ENCODE assay signal across 18 cellular contexts in the genomic region with DNA sequence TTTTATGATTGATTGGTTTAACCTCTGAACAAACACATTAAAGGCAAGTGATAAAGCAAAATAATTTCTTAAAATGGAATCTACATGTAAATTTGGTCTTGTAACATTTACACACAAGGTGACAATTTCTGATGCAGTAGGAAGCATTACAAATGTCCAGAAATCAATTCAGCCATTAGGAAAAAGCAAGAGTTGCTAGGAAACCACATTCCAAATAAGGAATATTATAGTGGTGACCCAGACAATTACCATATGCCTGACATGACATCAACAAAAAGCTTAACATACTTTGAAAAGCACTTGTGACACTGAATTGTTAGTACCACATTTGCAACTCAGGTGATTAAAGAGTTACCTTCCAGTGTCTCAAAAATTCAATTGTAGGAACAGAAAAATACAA.
DNase-seq lines count a peak whose midpoint lies in the region; ATAC-seq and TF ChIP-seq lines count a peak whose summit lies in the region.
"Had no signal": no experiment of that assay in that cellular context is flagged by ENCODE, and none has a peak within 500 bp of the region (broad histone marks: within the 10 kb centered on the region; RNA-seq: fewer than 3 reads in every experiment).

No MANE protein-coding gene starts in this region.

- H3K4me2 ChIP-seq in fibroblast of lung (ENCODE audit: extremely low read depth, insufficient read depth, low read length) (no peak overlapping the region), neural progenitor cell (no peak overlapping the region)

- H3K9me3 Mint-ChIP-seq in neural progenitor cell: no peaks in the 10 kb centered on the region

- no peak overlapping the region for H3K4me3 Mint-ChIP-seq in neural progenitor cell
- H3K4me3 Mint-ChIP-seq: CD4-positive, CD25-positive, alpha-beta regulatory T cell had no signal

- H3K27ac ChIP-seq in fibroblast of lung (ENCODE audit: insufficient read depth, low read length) (no peak overlapping the region), neural progenitor cell (no peak overlapping the region)

- H3K4me1 ChIP-seq in fibroblast of lung (ENCODE audit: control insufficient read depth, extremely low read depth, insufficient read depth, low read length): no peaks in the 10 kb centered on the region
- H3K4me1 ChIP-seq in neural progenitor cell: no peaks in the 10 kb centered on the region
- H3K4me1 ChIP-seq: BE2C had no signal

- peak; percentile 26 for DNase-seq in NCI-H82 (lab: John Stamatoyannopoulos, UW)
- no peak for DNase-seq in NCI-H82 treated with DMSO at 0.1 percent for 48 hours (lab: John Stamatoyannopoulos, UW; ENCODE audit: unreplicated experiment)
- DNase-seq in fibroblast of lung (ENCODE audit: low read depth in 2 of 2): peak; percentile 8 to 12
- DNase-seq in neural progenitor cell (ENCODE audit: low spot score): no peak
- no peak for DNase-seq in D341Med (ENCODE audit: low spot score)
- no peak for DNase-seq in medulla oblongata (ENCODE audit: extremely low spot score)
- DNase-seq: BE2C; CD4-positive, CD25-positive, alpha-beta regulatory T cell; COR-L47; KBM-7; NCI-H187; NCI-H2107; NCI-H226; OCI-M1; Right ventricle myocardium superior had no signal

- H3F3A ChIP-seq in neural progenitor cell (ENCODE audit: low read depth): no peaks in the 10 kb centered on the region

- no peaks in the 10 kb centered on the region for H3K36me3 Mint-ChIP-seq in neural progenitor cell
- H3K36me3 Mint-ChIP-seq: CD4-positive, CD25-positive, alpha-beta regulatory T cell had no signal

- H4K20me1 ChIP-seq in fibroblast of lung (ENCODE audit: control insufficient read depth, extremely low read depth, insufficient read depth, low read length) (no peaks in the 10 kb centered on the region), neural progenitor cell (ENCODE audit: low read depth) (no peaks in the 10 kb centered on the region)

- H3K9me3 ChIP-seq in fibroblast of lung (ENCODE audit: control insufficient read depth, insufficient read depth, low read depth, low read length) (no peaks in the 10 kb centered on the region), neural progenitor cell (ENCODE audit: low read depth) (no peaks in the 10 kb centered on the region)
- H3K9me3 ChIP-seq: BE2C had no signal

- peaks cover 12% of the 10 kb centered on the region for H3K4me1 Mint-ChIP-seq in neural progenitor cell
- H3K4me1 Mint-ChIP-seq: CD4-positive, CD25-positive, alpha-beta regulatory T cell had no signal

- H3K79me2 ChIP-seq in fibroblast of lung (ENCODE audit: control insufficient read depth, insufficient read depth, low read length) (no peaks in the 10 kb centered on the region), neural progenitor cell (ENCODE audit: low read depth) (no peaks in the 10 kb centered on the region)

- H3K36me3 ChIP-seq in fibroblast of lung (ENCODE audit: control insufficient read depth, insufficient read depth, low read length): no peaks in the 10 kb centered on the region
- no peaks in the 10 kb centered on the region for H3K36me3 ChIP-seq in neural progenitor cell
- H3K36me3 ChIP-seq: BE2C had no signal

- H3K27me3 ChIP-seq in fibroblast of lung (ENCODE audit: control insufficient read depth, insufficient read depth, low read length) (no peaks in the 10 kb centered on the region), neural progenitor cell (no peaks in the 10 kb centered on the region)
- H3K27me3 ChIP-seq: BE2C had no signal

- TF ChIP-seq CTCF in fibroblast of lung (conservative IDR thresholded peaks at IDR 0.05 in 1 of 2, IDR thresholded peaks at IDR 0.05 in 1 of 2; ENCODE audit: low read depth in 1 of 2, low read length in 2 of 2) (no peak), neural progenitor cell (IDR thresholded peaks at IDR 0.05) (no peak)

- H2AFZ ChIP-seq in fibroblast of lung (ENCODE audit: low read length) (no peak overlapping the region), neural progenitor cell (replicated peaks) (peak overlapping the region; percentile 10)

- H3K9ac ChIP-seq in fibroblast of lung (ENCODE audit: insufficient read depth, low read length) (no peak overlapping the region), neural progenitor cell (no peak overlapping the region)

- ATAC-seq in HG03521 (IDR thresholded peaks at IDR 0.05; ENCODE audit: unreplicated experiment): no peak
- ATAC-seq: GM12878, HepG2 had no signal

- no peaks in the 10 kb centered on the region for H3K27me3 Mint-ChIP-seq in neural progenitor cell (ENCODE audit: insufficient read depth, low read depth)
- H3K27me3 Mint-ChIP-seq: CD4-positive, CD25-positive, alpha-beta regulatory T cell had no signal

- peak overlapping the region; percentile 73 for H3K27ac Mint-ChIP-seq in neural progenitor cell
- H3K27ac Mint-ChIP-seq: CD4-positive, CD25-positive, alpha-beta regulatory T cell had no signal

- no peak overlapping the region for H3K4me3 ChIP-seq in fibroblast of lung (replicated peaks in 1 of 4; ENCODE audit: control extremely low read depth in 1 of 4, insufficient read depth in 1 of 4, low read depth in 3 of 4, low read length in 4 of 4)
- H3K4me3 ChIP-seq in neural progenitor cell: no peak overlapping the region
- H3K4me3 ChIP-seq: GM12878 had no signal

Comparison
In these comparisons a context has a peak if more than half of its experiments do, and no peak if none do; other contexts are left out.
1. DNase-seq: peak in NCI-H82 (single experiment) and fibroblast of lung (2 of 2); none in NCI-H82 treated with DMSO at 0.1 percent for 48 hours (single experiment), neural progenitor cell (single experiment), D341Med (single experiment) and medulla oblongata (single experiment).